In the genomic region with DNA sequence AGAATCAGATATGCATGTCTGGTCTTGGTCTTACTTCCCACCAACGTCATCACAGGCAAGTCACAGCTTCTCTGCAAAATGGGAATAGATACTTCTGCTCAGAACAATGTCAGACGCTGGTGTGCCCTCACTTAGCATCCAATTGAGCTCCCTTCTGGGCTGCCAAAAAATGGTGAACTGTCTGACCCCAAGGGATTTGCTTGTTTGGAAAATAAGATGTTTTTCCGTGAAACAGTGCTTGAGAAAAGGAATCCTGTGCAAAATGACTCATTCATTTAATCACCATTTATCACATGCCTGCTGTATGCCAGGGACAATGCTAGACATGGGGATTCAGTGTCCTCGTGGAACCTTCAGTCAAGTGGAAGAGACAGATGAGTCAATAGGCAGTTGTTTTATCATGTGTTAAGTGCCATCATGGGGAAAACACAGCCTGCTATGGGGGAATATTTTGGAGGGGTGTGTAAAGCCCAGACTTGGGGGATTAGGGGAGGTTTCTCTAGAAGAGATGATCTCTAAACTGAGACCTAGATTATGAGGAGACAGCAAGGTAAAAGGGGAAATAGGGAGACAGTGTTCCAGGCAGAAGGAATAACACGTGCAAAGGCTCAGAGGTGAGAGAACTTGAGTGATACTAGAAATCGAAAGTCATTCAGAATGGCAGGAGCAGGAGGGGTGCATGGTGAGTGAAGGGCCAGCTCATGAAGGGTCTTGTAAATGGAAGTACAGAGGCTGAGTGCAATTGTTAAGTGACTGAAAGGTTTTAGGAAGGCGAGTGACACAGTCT, we compare ENCODE assay signal across 10 cellular contexts. TPM values are rescaled to one million over a fixed set of nuclear protein-coding genes. Genes with fewer than 3 reads are reported as not detected.
A peak's percentile ranks its signal among the peaks of the same experiment; 100 is the strongest.
DNase-seq lines count a peak whose midpoint lies in the region; ATAC-seq and TF ChIP-seq lines count a peak whose summit lies in the region.
"Had no signal": no experiment of that assay in that cellular context is flagged by ENCODE, and none has a peak within 500 bp of the region (broad histone marks: within the 10 kb centered on the region; RNA-seq: fewer than 3 reads in every experiment).

No MANE protein-coding gene starts in this region.

- no peak for ATAC-seq in stimulated activated memory B cell treated with anti-CD40 and anti-IgM and Interleukin-4, amounts not matched to agents 10 μg/mL and 1 μg/mL and 100 μg/mL, for 72 hours
- ATAC-seq: naive thymus-derived CD8-positive, alpha-beta T cell had no signal

- H3K27me3 ChIP-seq in esophagus muscularis mucosa = no peaks in the 10 kb centered on the region

- H3K9me3 ChIP-seq in esophagus muscularis mucosa = no peaks in the 10 kb centered on the region

- intact Hi-C loops in activated CD4-positive, alpha-beta T cell treated with anti-CD3 and anti-CD28 coated beads, Interleukin-2, amount 10 ng/mL, durations not matched to agents 24 days and 14 days (cut with micrococcal nuclease) = loop anchor here (1.0 to 10.0 kb wide), 6 partner anchors 31 to 439 kb away; a partner anchor contains a TSS
- intact Hi-C loops in esophagus muscularis mucosa (cut with DNase I) = no loop called here

- H3K27me3 Mint-ChIP-seq in activated CD4-positive, alpha-beta T cell treated with anti-CD3 and anti-CD28 coated beads, Interleukin-2, amount 10 ng/mL, durations not matched to agents 24 days and 14 days = peaks cover 25% of the 10 kb centered on the region
- no peaks in the 10 kb centered on the region for H3K27me3 Mint-ChIP-seq in stimulated activated memory B cell treated with anti-CD40 and anti-IgM and Interleukin-4, amounts not matched to agents 10 μg/mL and 1 μg/mL and 100 μg/mL, for 72 hours

- no peak for DNase-seq in activated CD4-positive, alpha-beta T cell treated with anti-CD3 and anti-CD28 coated beads, Interleukin-2, amount 10 ng/mL, durations not matched to agents 24 days and 14 days
- DNase-seq in activated CD4-positive, alpha-beta T cell treated with anti-CD3 and anti-CD28 coated beads for 1 hour = no peak
- DNase-seq in NCI-H460 (ENCODE audit: extremely low read depth, low read depth) (peak; percentile 64), esophagus muscularis mucosa (ENCODE audit: extremely low spot score) (no peak), AML-193 (lab: John Stamatoyannopoulos, UW) (no peak), RPMI8226 (no peak)
- no peak for DNase-seq in activated CD4-positive, alpha-beta T cell treated with anti-CD3 and anti-CD28 coated beads, Interleukin-2, amount 50 U/mL, for 1 hour
- DNase-seq: naive thymus-derived CD8-positive, alpha-beta T cell had no signal

- H3K4me3 Mint-ChIP-seq in activated CD4-positive, alpha-beta T cell treated with anti-CD3 and anti-CD28 coated beads, Interleukin-2, amount 10 ng/mL, durations not matched to agents 24 days and 14 days = peak overlapping the region; percentile 0
- H3K4me3 Mint-ChIP-seq in stimulated activated memory B cell treated with anti-CD40 and anti-IgM and Interleukin-4, amounts not matched to agents 10 μg/mL and 1 μg/mL and 100 μg/mL, for 72 hours = peak overlapping the region; percentile 22
- H3K4me3 Mint-ChIP-seq: CD4-positive, alpha-beta T cell; naive thymus-derived CD8-positive, alpha-beta T cell had no signal

- peaks cover 40% of the 10 kb centered on the region for H3K4me1 Mint-ChIP-seq in activated CD4-positive, alpha-beta T cell treated with anti-CD3 and anti-CD28 coated beads, Interleukin-2, amount 10 ng/mL, durations not matched to agents 24 days and 14 days
- peaks cover 38% of the 10 kb centered on the region for H3K4me1 Mint-ChIP-seq in stimulated activated memory B cell treated with anti-CD40 and anti-IgM and Interleukin-4, amounts not matched to agents 10 μg/mL and 1 μg/mL and 100 μg/mL, for 72 hours

- peaks cover 0 to 5% (median 0%) of the 10 kb centered on the region in 4 donors for H3K36me3 ChIP-seq in esophagus muscularis mucosa

- TF ChIP-seq CTCF in esophagus muscularis mucosa (IDR thresholded peaks at IDR 0.05) = no peak

- WGBS in esophagus muscularis mucosa = 57% methylated on average over 7 of the region's 7 CpGs

- no peaks in the 10 kb centered on the region for H3K9me3 Mint-ChIP-seq in activated CD4-positive, alpha-beta T cell treated with anti-CD3 and anti-CD28 coated beads, Interleukin-2, amount 10 ng/mL, durations not matched to agents 24 days and 14 days
- H3K9me3 Mint-ChIP-seq in stimulated activated memory B cell treated with anti-CD40 and anti-IgM and Interleukin-4, amounts not matched to agents 10 μg/mL and 1 μg/mL and 100 μg/mL, for 72 hours = no peaks in the 10 kb centered on the region
- H3K9me3 Mint-ChIP-seq: CD4-positive, alpha-beta T cell; naive thymus-derived CD8-positive, alpha-beta T cell had no signal

- H3K4me1 ChIP-seq in esophagus muscularis mucosa = peaks cover 8 to 52% (median 50%) of the 10 kb centered on the region in 4 donors

- TF ChIP-seq EP300 in esophagus muscularis mucosa (IDR thresholded peaks at IDR 0.05) = no peak

- no peak overlapping the region for H3K4me3 ChIP-seq in esophagus muscularis mucosa

- peak overlapping the region; percentile 80 for H3K27ac Mint-ChIP-seq in activated CD4-positive, alpha-beta T cell treated with anti-CD3 and anti-CD28 coated beads, Interleukin-2, amount 10 ng/mL, durations not matched to agents 24 days and 14 days
- H3K27ac Mint-ChIP-seq in stimulated activated memory B cell treated with anti-CD40 and anti-IgM and Interleukin-4, amounts not matched to agents 10 μg/mL and 1 μg/mL and 100 μg/mL, for 72 hours = peak overlapping the region; percentile 48
- H3K27ac Mint-ChIP-seq: CD4-positive, alpha-beta T cell had no signal

- peak overlapping the region; percentile 65 to 77 (median 72) for H3K27ac ChIP-seq in esophagus muscularis mucosa (replicated peaks in 1 of 4)

- peaks cover 29% of the 10 kb centered on the region for H3K36me3 Mint-ChIP-seq in activated CD4-positive, alpha-beta T cell treated with anti-CD3 and anti-CD28 coated beads, Interleukin-2, amount 10 ng/mL, durations not matched to agents 24 days and 14 days (ENCODE audit: low read depth)
- peaks cover 15% of the 10 kb centered on the region for H3K36me3 Mint-ChIP-seq in stimulated activated memory B cell treated with anti-CD40 and anti-IgM and Interleukin-4, amounts not matched to agents 10 μg/mL and 1 μg/mL and 100 μg/mL, for 72 hours
- H3K36me3 Mint-ChIP-seq: naive thymus-derived CD8-positive, alpha-beta T cell had no signal

- TF ChIP-seq POLR2A in esophagus muscularis mucosa (IDR thresholded peaks at IDR 0.05; ENCODE audit: low read depth) = no peak

RNA-seq across cellular contexts. Expression of a gene that starts 3.8 kb away (rescaled TPM):
- 2.2 and 2.7 TPM in 2 replicates for total RNA-seq in activated CD4-positive, alpha-beta T cell treated with anti-CD3 and anti-CD28 coated beads, Interleukin-2, amount 10 ng/mL, durations not matched to agents 24 days and 14 days
- 0.23 and 0.32 TPM in 2 replicates for total RNA-seq in NCI-H460 (2014; rRNA removed; shearing (Covaris generic))
- polyA plus RNA-seq in NCI-H460 (2014; cell fraction: nucleus; rRNA removed) = 0.12 and 0.24 TPM in 2 replicates
- total RNA-seq in esophagus muscularis mucosa = 1 to 10 TPM; 1.6 to 4.2 (median 2.6) TPM
- polyA plus RNA-seq: naive thymus-derived CD8-positive, alpha-beta T cell had no signal
